ENCODE assay signal across 14 cellular contexts in genomic region chr5:102823441-102823874, GRCh38.
DNase-seq lines count a peak whose midpoint lies in the region; ATAC-seq, FAIRE-seq and TF ChIP-seq lines count a peak whose summit lies in the region.
"Had no signal": no experiment of that assay in that cellular context is flagged by ENCODE, and none has a peak within 500 bp of the region (broad histone marks: within the 10 kb centered on the region; RNA-seq: fewer than 3 reads in every experiment).

No MANE protein-coding gene starts in this region.

- ATAC-seq in esophagus mucosa, result no peak

- CTCF ChIA-PET in MCF 10A (lab: Yijun Ruan, JAX), result interaction anchor here (0.6 to 1.7 kb wide), 4 partner anchors 9 to 297 kb away, joined by 3 to 5 read pairs (median 4); partner anchors contain the start of gene PPIP5K2

- DNase-seq in ACHN (peak; percentile 57), GM23248 (peak; percentile 85), astrocyte (ENCODE audit: low read depth) (peak; percentile 89), kidney glomerular epithelial cell (lab: John Stamatoyannopoulos, UW) (peak; percentile 21), prostate gland (ENCODE audit: low spot score) (no peak), endothelial cell (ENCODE audit: low spot score) (no peak), MCF 10A (ENCODE audit: unreplicated experiment) (no peak)
- DNase-seq: activated CD4-positive, alpha-beta T cell treated with anti-CD3 and anti-CD28 coated beads, Interleukin-2, amount 50 U/mL, for 4 hours; activated naive CD4-positive, alpha-beta T cell; NCI-H1436 treated with DMSO at 0.1 percent for 48 hours; T-helper 1 cell; upper lobe of left lung had no signal

- H3K4me3 Mint-ChIP-seq in astrocyte (ENCODE audit: unreplicated experiment) (no peak overlapping the region), endothelial cell (ENCODE audit: unreplicated experiment) (no peak overlapping the region), MCF 10A (ENCODE audit: unreplicated experiment) (no peak overlapping the region)

- TF ChIP-seq CTCF in astrocyte (IDR thresholded peaks at IDR 0.05; ENCODE audit: insufficient read depth, low read depth, low read length) (no peak), prostate gland (IDR thresholded peaks at IDR 0.05) (no peak), endothelial cell (IDR thresholded peaks at IDR 0.05; ENCODE audit: unreplicated experiment) (no peak), MCF 10A (IDR thresholded peaks at IDR 0.05; ENCODE audit: unreplicated experiment) (no peak)

- POLR2A ChIA-PET in MCF 10A (lab: Yijun Ruan, JAX), result interaction anchor here (1.0 to 1.3 kb wide), 2 partner anchors 8 to 10 kb away, joined by 3 to 4 read pairs; no protein-coding TSS in a partner anchor

- H3K36me3 ChIP-seq in GM23248 (ENCODE audit: low read depth), result no peaks in the 10 kb centered on the region
- H3K36me3 ChIP-seq in astrocyte (ENCODE audit: insufficient read depth, low read length), result no peaks in the 10 kb centered on the region
- no peaks in the 10 kb centered on the region for H3K36me3 ChIP-seq in prostate gland
- H3K36me3 ChIP-seq: upper lobe of left lung had no signal

- no TSS peak for BruUV-seq in MCF 10A (replicated peaks; lab: Mats Ljungman, UMichigan)

- peaks cover 28% of the 10 kb centered on the region for H3K4me1 Mint-ChIP-seq in astrocyte (ENCODE audit: low read depth, unreplicated experiment)
- H3K4me1 Mint-ChIP-seq in endothelial cell (ENCODE audit: unreplicated experiment), result no peaks in the 10 kb centered on the region
- H3K4me1 Mint-ChIP-seq in MCF 10A (ENCODE audit: insufficient read depth, unreplicated experiment), result no peaks in the 10 kb centered on the region

- H3K27me3 ChIP-seq in GM23248 (replicated peaks; ENCODE audit: insufficient read depth) (no peaks in the 10 kb centered on the region), astrocyte (ENCODE audit: insufficient read depth, low read length) (no peaks in the 10 kb centered on the region), prostate gland (replicated peaks; ENCODE audit: insufficient read depth) (no peaks in the 10 kb centered on the region)
- H3K27me3 ChIP-seq: BLaER1 treated with 17β-estradiol and CSF1 and Interleukin-3, amounts not matched to agents 10 nM and 100 nM; upper lobe of left lung had no signal

- H3K4me3 ChIP-seq in GM23248 (no peak overlapping the region), astrocyte (ENCODE audit: insufficient read depth, low read depth, low read length) (no peak overlapping the region), prostate gland (no peak overlapping the region)
- H3K4me3 ChIP-seq: BLaER1 treated with 17β-estradiol and CSF1 and Interleukin-3, amounts not matched to agents 10 nM and 100 nM; upper lobe of left lung had no signal

- no peaks in the 10 kb centered on the region for H3K9me2 ChIP-seq in GM23248 (ENCODE audit: insufficient read depth)

- in situ Hi-C loops in ACHN (cut with HindIII; ENCODE audit: low pct_ligation_motif_present, low pct_unique_long_range_greater_than_20kb, low sequenced_read_pairs) (no loop called here), GM23248 (cut with MboI) (no loop called here)

- WGBS in GM23248 (ENCODE audit: low coverage in 1 of 2, low lambda C conversion rate in 2 of 2, missing lambda C conversion rate in 2 of 2), 2 experiments, result 12 to 20% methylated on average over 1 of the region's 1 CpG
- 53% methylated on average over 1 of the region's 1 CpG for WGBS in prostate gland

- H3K9me3 Mint-ChIP-seq in astrocyte (ENCODE audit: unreplicated experiment) (no peaks in the 10 kb centered on the region), endothelial cell (ENCODE audit: unreplicated experiment) (no peaks in the 10 kb centered on the region), MCF 10A (ENCODE audit: unreplicated experiment) (no peaks in the 10 kb centered on the region)

- peaks cover 3% of the 10 kb centered on the region; the same call in 1 of the 2 replicates for H4K20me1 ChIP-seq in GM23248 (ENCODE audit: insufficient read depth)
- H4K20me1 ChIP-seq in astrocyte (ENCODE audit: insufficient read depth, low read length), result no peaks in the 10 kb centered on the region

- H3K9me3 ChIP-seq in GM23248 (ENCODE audit: low read depth) (no peaks in the 10 kb centered on the region), astrocyte (ENCODE audit: insufficient read depth, low read depth, low read length) (no peaks in the 10 kb centered on the region), prostate gland (no peaks in the 10 kb centered on the region)
- H3K9me3 ChIP-seq: upper lobe of left lung had no signal

- H2AFZ ChIP-seq in GM23248 (no peak overlapping the region), astrocyte (ENCODE audit: low read depth, low read length) (no peak overlapping the region)

- H3K36me3 Mint-ChIP-seq in astrocyte (ENCODE audit: low read depth, unreplicated experiment) (no peaks in the 10 kb centered on the region), endothelial cell (ENCODE audit: low read depth, unreplicated experiment) (no peaks in the 10 kb centered on the region), MCF 10A (ENCODE audit: insufficient read depth, unreplicated experiment) (no peaks in the 10 kb centered on the region)

- H3K79me2 ChIP-seq in GM23248 (ENCODE audit: insufficient read depth) (peaks cover 47% of the 10 kb centered on the region), astrocyte (ENCODE audit: insufficient read depth, low read length) (peaks cover under 1% of the 10 kb centered on the region)

- H3K27me3 Mint-ChIP-seq in astrocyte (ENCODE audit: low read depth, unreplicated experiment) (no peaks in the 10 kb centered on the region), endothelial cell (ENCODE audit: unreplicated experiment) (no peaks in the 10 kb centered on the region), MCF 10A (ENCODE audit: insufficient read depth, unreplicated experiment) (no peaks in the 10 kb centered on the region)

- TF ChIP-seq POLR2A in prostate gland (IDR thresholded peaks at IDR 0.05), result no peak

- intact Hi-C loops in prostate gland (cut with DNase I) (no loop called here), MCF 10A (cut with micrococcal nuclease) (no loop called here)

- H3K27ac Mint-ChIP-seq in astrocyte (ENCODE audit: unreplicated experiment), result peak overlapping the region; percentile 17
- no peak overlapping the region for H3K27ac Mint-ChIP-seq in endothelial cell (ENCODE audit: unreplicated experiment)
- no peak overlapping the region for H3K27ac Mint-ChIP-seq in MCF 10A (ENCODE audit: low read depth, unreplicated experiment)

- H3K4me2 ChIP-seq in GM23248 (ENCODE audit: unreplicated experiment) (peak overlapping the region; percentile 6), astrocyte (ENCODE audit: low read length) (no peak overlapping the region)
- H3K4me2 ChIP-seq: BLaER1 treated with 17β-estradiol and CSF1 and Interleukin-3, amounts not matched to agents 10 nM and 100 nM had no signal

- H3K27ac ChIP-seq in GM23248 (peak overlapping the region; percentile 9; the same call in 1 of the 2 replicates), astrocyte (ENCODE audit: low read depth, low read length) (no peak overlapping the region), prostate gland (no peak overlapping the region)
- H3K27ac ChIP-seq: BLaER1 treated with 17β-estradiol and CSF1 and Interleukin-3, amounts not matched to agents 10 nM and 100 nM; upper lobe of left lung had no signal

- H3K9ac ChIP-seq in GM23248 (no peak overlapping the region), astrocyte (ENCODE audit: low read length) (no peak overlapping the region)
- H3K9ac ChIP-seq: BLaER1 treated with 17β-estradiol and CSF1 and Interleukin-3, amounts not matched to agents 10 nM and 100 nM had no signal

- peak; percentile 43 for FAIRE-seq in astrocyte (lab: Jason Lieb, UNC)

- peaks cover 14% of the 10 kb centered on the region; the same call in 1 of the 2 replicates for H3F3A ChIP-seq in GM23248 (ENCODE audit: insufficient read depth)

- H3K4me1 ChIP-seq in GM23248 (ENCODE audit: insufficient read depth) (peaks cover 18% of the 10 kb centered on the region), astrocyte (ENCODE audit: insufficient read depth, low read length) (peaks cover 12% of the 10 kb centered on the region), prostate gland (replicated peaks) (no peaks in the 10 kb centered on the region)

Comparison
In these comparisons a context has a peak if more than half of its experiments do, and no peak if none do; other contexts are left out.
1. DNase-seq: peak in ACHN (single experiment), GM23248 (single experiment), astrocyte (single experiment) and kidney glomerular epithelial cell (single experiment); none in prostate gland (single experiment), endothelial cell (single experiment) and MCF 10A (single experiment).